2 cellular contexts compared by ENCODE assay signal in the genomic region with DNA sequence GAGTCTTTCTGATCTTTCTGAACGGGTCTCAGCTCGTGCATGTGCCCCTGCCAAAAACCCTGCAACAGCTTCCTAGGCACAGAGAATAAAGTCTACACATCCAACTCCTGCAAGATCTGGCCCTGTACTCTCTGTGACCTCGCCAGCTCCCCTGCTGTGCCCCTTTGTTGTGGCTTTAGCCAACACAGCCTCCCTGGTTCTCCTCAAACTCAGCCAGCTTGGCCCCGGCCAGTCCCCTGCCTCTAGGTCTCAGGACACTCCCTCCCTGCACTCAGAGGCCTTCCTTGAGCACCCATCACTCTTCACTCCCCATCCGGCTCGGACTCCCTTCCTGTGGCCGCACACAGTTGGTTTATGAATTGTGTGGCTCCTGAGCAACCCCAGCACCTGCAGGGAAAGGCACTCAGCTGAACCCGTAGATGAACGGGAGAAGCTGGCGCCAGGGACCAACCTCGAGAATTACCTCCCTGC.
TF ChIP-seq lines count a peak whose summit lies in the region.

No MANE protein-coding gene starts in this region.

TF ChIP-seq in SK-N-SH, 30 proteins besides CTCF, POLR2A, EP300 and RAD21 (continued from another document):
- TF ChIP-seq IRF3 (IDR thresholded peaks at IDR 0.05; ENCODE audit: low read depth, low read length) (no peak), NFIC (IDR thresholded peaks at IDR 0.05; ENCODE audit: borderline replicate concordance) (no peak)

TF ChIP-seq in SK-N-SH treated with all-trans-retinoic acid at 6 μM for 48 hours, 23 proteins besides CTCF, POLR2A, EP300 and RAD21:
- TF ChIP-seq, protein P1, sequence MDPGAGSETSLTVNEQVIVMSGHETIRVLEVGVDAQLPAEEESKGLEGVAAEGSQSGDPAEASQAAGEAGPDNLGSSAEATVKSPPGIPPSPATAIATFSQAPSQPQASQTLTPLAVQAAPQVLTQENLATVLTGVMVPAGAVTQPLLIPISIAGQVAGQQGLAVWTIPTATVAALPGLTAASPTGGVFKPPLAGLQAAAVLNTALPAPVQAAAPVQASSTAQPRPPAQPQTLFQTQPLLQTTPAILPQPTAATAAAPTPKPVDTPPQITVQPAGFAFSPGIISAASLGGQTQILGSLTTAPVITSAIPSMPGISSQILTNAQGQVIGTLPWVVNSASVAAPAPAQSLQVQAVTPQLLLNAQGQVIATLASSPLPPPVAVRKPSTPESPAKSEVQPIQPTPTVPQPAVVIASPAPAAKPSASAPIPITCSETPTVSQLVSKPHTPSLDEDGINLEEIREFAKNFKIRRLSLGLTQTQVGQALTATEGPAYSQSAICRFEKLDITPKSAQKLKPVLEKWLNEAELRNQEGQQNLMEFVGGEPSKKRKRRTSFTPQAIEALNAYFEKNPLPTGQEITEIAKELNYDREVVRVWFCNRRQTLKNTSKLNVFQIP (CRISPR knock-in tag; IDR thresholded peaks at IDR 0.05; ENCODE audit: borderline replicate concordance, low read depth), result no peak
TF ChIP-seq in SK-N-SH treated with all-trans-retinoic acid at 6 μM for 48 hours: peak in this region for 0.
